ENCODE assay signal across 15 cellular contexts in genomic region chr2:67510745-67511144, GRCh38.
"Had no signal": no experiment of that assay in that cellular context is flagged by ENCODE, and none has a peak within 500 bp of the region (broad histone marks: within the 10 kb centered on the region; RNA-seq: fewer than 3 reads in every experiment).

No MANE protein-coding gene starts in this region.

- H3K27me3 ChIP-seq: colonic mucosa, foreskin keratinocyte had no signal

- H3K27ac ChIP-seq: colonic mucosa, foreskin keratinocyte, thoracic aorta had no signal

- H3K4me1 ChIP-seq: colonic mucosa had no signal

- H3K4me3 ChIP-seq: colonic mucosa, mucosa of descending colon, thoracic aorta had no signal

- DNase-seq: activated CD4-positive, alpha-beta T cell treated with anti-CD3 and anti-CD28 coated beads for 1 hour; activated CD4-positive, alpha-beta T cell treated with anti-CD3 and anti-CD28 coated beads, Interleukin-2, amount 50 U/mL, for 48 hours; activated CD8-positive, alpha-beta memory T cell treated with anti-CD3 and anti-CD28 coated beads, Interleukin-2, amount 10 ng/mL, durations not matched to agents 7 days and 5 days; activated effector memory CD4-positive, alpha-beta T cell treated with Interleukin-2 at 50 U/mL for 16 hours; activated T-cell treated with anti-CD3 and anti-CD28 coated beads, Interleukin-2, amount 50 U/mL, for 24 hours; amniotic stem cell; colonic mucosa; foreskin keratinocyte; left colon; mucosa of descending colon; naive thymus-derived CD8-positive, alpha-beta T cell; stimulated activated CD4-positive, alpha-beta T cell treated with anti-CD3 and anti-CD28 coated beads, Interleukin-15, amount 100 ng/mL, for 24 hours; stimulated activated CD4-positive, alpha-beta T cell treated with anti-CD3 and anti-CD28 coated beads, Interleukin-4, amount 100 ng/mL, for 24 hours; SW 1271 had no signal

- H3K36me3 ChIP-seq: colonic mucosa, thoracic aorta had no signal

- H3K9me3 ChIP-seq: colonic mucosa, mucosa of descending colon, thoracic aorta had no signal
